In the genomic region with DNA sequence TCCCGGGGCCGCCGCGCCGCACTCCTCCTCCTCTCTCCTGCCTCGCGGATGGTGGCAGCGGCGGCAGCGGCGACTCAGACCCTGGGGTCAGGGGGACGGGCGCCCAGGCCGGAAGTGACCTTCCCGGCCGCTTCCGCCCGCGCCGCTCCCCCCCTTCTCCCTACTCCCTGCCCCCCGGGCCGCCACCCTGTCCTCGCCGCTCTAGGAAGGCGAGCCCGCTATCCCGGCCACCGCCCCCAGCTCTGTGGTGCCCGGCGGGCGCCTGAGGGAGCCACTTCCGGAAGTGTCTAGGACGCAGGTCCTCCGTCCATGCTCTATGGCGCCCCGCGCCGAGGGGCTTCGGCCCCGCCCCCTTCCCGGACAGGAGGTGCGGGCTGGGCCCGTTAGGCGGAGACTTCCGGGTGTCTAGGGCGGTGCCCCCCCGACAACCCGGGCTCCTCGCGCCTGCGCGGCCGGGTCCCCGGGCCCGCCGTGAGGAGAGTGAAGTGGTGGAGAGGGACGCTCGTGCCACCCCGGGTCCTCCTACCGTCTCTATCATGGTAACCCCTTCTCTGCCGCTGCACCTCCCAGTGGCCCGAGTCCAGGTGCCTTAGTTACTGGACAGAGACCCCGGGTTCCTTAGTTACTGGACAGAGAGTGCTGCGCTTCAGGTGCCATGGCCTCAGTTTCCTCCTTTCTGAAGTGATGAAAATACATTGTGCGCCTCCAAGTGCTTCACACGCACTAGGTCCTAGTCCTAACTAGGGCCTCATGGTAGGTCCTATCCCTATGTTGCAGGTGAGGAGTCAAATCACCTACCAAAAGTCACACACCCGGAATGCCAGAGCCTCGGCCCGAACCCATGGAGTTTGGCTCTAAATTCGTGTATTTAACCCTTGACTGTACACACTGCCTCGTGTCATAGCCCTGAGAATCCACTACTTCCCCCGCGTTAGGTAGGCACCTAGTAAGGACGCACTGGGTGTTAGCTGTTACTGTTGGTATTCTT, we compare ENCODE assay signal across 1 cellular context.
A peak's percentile ranks its signal among the peaks of the same experiment; 100 is the strongest.
TF ChIP-seq lines count a peak whose summit lies in the region.

A gene (minus strand): TSS at position 116 of the 988 bp plus-strand sequence. CDS start 18,078 bp downstream, outside the sequence.

TF ChIP-seq in K562, 482 proteins besides CTCF, POLR2A, EP300 and RAD21 (continued from another document and continues in another):
- TF ChIP-seq, protein P1, sequence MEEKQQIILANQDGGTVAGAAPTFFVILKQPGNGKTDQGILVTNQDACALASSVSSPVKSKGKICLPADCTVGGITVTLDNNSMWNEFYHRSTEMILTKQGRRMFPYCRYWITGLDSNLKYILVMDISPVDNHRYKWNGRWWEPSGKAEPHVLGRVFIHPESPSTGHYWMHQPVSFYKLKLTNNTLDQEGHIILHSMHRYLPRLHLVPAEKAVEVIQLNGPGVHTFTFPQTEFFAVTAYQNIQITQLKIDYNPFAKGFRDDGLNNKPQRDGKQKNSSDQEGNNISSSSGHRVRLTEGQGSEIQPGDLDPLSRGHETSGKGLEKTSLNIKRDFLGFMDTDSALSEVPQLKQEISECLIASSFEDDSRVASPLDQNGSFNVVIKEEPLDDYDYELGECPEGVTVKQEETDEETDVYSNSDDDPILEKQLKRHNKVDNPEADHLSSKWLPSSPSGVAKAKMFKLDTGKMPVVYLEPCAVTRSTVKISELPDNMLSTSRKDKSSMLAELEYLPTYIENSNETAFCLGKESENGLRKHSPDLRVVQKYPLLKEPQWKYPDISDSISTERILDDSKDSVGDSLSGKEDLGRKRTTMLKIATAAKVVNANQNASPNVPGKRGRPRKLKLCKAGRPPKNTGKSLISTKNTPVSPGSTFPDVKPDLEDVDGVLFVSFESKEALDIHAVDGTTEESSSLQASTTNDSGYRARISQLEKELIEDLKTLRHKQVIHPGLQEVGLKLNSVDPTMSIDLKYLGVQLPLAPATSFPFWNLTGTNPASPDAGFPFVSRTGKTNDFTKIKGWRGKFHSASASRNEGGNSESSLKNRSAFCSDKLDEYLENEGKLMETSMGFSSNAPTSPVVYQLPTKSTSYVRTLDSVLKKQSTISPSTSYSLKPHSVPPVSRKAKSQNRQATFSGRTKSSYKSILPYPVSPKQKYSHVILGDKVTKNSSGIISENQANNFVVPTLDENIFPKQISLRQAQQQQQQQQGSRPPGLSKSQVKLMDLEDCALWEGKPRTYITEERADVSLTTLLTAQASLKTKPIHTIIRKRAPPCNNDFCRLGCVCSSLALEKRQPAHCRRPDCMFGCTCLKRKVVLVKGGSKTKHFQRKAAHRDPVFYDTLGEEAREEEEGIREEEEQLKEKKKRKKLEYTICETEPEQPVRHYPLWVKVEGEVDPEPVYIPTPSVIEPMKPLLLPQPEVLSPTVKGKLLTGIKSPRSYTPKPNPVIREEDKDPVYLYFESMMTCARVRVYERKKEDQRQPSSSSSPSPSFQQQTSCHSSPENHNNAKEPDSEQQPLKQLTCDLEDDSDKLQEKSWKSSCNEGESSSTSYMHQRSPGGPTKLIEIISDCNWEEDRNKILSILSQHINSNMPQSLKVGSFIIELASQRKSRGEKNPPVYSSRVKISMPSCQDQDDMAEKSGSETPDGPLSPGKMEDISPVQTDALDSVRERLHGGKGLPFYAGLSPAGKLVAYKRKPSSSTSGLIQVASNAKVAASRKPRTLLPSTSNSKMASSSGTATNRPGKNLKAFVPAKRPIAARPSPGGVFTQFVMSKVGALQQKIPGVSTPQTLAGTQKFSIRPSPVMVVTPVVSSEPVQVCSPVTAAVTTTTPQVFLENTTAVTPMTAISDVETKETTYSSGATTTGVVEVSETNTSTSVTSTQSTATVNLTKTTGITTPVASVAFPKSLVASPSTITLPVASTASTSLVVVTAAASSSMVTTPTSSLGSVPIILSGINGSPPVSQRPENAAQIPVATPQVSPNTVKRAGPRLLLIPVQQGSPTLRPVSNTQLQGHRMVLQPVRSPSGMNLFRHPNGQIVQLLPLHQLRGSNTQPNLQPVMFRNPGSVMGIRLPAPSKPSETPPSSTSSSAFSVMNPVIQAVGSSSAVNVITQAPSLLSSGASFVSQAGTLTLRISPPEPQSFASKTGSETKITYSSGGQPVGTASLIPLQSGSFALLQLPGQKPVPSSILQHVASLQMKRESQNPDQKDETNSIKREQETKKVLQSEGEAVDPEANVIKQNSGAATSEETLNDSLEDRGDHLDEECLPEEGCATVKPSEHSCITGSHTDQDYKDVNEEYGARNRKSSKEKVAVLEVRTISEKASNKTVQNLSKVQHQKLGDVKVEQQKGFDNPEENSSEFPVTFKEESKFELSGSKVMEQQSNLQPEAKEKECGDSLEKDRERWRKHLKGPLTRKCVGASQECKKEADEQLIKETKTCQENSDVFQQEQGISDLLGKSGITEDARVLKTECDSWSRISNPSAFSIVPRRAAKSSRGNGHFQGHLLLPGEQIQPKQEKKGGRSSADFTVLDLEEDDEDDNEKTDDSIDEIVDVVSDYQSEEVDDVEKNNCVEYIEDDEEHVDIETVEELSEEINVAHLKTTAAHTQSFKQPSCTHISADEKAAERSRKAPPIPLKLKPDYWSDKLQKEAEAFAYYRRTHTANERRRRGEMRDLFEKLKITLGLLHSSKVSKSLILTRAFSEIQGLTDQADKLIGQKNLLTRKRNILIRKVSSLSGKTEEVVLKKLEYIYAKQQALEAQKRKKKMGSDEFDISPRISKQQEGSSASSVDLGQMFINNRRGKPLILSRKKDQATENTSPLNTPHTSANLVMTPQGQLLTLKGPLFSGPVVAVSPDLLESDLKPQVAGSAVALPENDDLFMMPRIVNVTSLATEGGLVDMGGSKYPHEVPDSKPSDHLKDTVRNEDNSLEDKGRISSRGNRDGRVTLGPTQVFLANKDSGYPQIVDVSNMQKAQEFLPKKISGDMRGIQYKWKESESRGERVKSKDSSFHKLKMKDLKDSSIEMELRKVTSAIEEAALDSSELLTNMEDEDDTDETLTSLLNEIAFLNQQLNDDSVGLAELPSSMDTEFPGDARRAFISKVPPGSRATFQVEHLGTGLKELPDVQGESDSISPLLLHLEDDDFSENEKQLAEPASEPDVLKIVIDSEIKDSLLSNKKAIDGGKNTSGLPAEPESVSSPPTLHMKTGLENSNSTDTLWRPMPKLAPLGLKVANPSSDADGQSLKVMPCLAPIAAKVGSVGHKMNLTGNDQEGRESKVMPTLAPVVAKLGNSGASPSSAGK (IDR thresholded peaks at IDR 0.05), result peak; percentile 14; the same call in 1 of the 2 replicates
- TF ChIP-seq, protein P2, sequence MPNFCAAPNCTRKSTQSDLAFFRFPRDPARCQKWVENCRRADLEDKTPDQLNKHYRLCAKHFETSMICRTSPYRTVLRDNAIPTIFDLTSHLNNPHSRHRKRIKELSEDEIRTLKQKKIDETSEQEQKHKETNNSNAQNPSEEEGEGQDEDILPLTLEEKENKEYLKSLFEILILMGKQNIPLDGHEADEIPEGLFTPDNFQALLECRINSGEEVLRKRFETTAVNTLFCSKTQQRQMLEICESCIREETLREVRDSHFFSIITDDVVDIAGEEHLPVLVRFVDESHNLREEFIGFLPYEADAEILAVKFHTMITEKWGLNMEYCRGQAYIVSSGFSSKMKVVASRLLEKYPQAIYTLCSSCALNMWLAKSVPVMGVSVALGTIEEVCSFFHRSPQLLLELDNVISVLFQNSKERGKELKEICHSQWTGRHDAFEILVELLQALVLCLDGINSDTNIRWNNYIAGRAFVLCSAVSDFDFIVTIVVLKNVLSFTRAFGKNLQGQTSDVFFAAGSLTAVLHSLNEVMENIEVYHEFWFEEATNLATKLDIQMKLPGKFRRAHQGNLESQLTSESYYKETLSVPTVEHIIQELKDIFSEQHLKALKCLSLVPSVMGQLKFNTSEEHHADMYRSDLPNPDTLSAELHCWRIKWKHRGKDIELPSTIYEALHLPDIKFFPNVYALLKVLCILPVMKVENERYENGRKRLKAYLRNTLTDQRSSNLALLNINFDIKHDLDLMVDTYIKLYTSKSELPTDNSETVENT (CRISPR knock-in tag; IDR thresholded peaks at IDR 0.05), result peak; percentile 99
- TF ChIP-seq, protein P3, sequence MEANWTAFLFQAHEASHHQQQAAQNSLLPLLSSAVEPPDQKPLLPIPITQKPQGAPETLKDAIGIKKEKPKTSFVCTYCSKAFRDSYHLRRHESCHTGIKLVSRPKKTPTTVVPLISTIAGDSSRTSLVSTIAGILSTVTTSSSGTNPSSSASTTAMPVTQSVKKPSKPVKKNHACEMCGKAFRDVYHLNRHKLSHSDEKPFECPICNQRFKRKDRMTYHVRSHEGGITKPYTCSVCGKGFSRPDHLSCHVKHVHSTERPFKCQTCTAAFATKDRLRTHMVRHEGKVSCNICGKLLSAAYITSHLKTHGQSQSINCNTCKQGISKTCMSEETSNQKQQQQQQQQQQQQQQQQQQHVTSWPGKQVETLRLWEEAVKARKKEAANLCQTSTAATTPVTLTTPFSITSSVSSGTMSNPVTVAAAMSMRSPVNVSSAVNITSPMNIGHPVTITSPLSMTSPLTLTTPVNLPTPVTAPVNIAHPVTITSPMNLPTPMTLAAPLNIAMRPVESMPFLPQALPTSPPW (CRISPR knock-in tag; IDR thresholded peaks at IDR 0.05), result peak; percentile 97
- TF ChIP-seq ZNF778 (CRISPR knock-in tag; IDR thresholded peaks at IDR 0.05), result no peak
- TF ChIP-seq POLR2B (IDR thresholded peaks at IDR 0.05; ENCODE audit: low read depth, partially characterized antibody), result peak; percentile 38
- TF ChIP-seq RBBP5 (IDR thresholded peaks at IDR 0.05; ENCODE audit: borderline replicate concordance, insufficient read depth, low read length, poor library complexity, severe bottlenecking), result peak; percentile 37
- peak; percentile 90 for TF ChIP-seq U2AF1 (optimal IDR thresholded peaks at IDR 0.05; ENCODE audit: low read depth, low read length)
- TF ChIP-seq, protein P4, sequence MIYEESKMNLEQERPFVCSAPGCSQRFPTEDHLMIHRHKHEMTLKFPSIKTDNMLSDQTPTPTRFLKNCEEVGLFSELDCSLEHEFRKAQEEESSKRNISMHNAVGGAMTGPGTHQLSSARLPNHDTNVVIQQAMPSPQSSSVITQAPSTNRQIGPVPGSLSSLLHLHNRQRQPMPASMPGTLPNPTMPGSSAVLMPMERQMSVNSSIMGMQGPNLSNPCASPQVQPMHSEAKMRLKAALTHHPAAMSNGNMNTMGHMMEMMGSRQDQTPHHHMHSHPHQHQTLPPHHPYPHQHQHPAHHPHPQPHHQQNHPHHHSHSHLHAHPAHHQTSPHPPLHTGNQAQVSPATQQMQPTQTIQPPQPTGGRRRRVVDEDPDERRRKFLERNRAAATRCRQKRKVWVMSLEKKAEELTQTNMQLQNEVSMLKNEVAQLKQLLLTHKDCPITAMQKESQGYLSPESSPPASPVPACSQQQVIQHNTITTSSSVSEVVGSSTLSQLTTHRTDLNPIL (CRISPR knock-in tag; IDR thresholded peaks at IDR 0.05), result no peak
- TF ChIP-seq POU5F1 (IDR thresholded peaks at IDR 0.05; ENCODE audit: borderline replicate concordance, low read depth, low read length, partially characterized antibody), result peak; percentile 27
- TF ChIP-seq, protein P5, sequence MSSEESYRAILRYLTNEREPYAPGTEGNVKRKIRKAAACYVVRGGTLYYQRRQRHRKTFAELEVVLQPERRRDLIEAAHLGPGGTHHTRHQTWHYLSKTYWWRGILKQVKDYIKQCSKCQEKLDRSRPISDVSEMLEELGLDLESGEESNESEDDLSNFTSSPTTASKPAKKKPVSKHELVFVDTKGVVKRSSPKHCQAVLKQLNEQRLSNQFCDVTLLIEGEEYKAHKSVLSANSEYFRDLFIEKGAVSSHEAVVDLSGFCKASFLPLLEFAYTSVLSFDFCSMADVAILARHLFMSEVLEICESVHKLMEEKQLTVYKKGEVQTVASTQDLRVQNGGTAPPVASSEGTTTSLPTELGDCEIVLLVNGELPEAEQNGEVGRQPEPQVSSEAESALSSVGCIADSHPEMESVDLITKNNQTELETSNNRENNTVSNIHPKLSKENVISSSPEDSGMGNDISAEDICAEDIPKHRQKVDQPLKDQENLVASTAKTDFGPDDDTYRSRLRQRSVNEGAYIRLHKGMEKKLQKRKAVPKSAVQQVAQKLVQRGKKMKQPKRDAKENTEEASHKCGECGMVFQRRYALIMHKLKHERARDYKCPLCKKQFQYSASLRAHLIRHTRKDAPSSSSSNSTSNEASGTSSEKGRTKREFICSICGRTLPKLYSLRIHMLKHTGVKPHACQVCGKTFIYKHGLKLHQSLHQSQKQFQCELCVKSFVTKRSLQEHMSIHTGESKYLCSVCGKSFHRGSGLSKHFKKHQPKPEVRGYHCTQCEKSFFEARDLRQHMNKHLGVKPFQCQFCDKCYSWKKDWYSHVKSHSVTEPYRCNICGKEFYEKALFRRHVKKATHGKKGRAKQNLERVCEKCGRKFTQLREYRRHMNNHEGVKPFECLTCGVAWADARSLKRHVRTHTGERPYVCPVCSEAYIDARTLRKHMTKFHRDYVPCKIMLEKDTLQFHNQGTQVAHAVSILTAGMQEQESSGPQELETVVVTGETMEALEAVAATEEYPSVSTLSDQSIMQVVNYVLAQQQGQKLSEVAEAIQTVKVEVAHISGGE (CRISPR knock-in tag; IDR thresholded peaks at IDR 0.05), result peak in 2 of 3 experiments; percentile 16 to 89; a peak in 2 of 6 replicates
- TF ChIP-seq, protein P6, sequence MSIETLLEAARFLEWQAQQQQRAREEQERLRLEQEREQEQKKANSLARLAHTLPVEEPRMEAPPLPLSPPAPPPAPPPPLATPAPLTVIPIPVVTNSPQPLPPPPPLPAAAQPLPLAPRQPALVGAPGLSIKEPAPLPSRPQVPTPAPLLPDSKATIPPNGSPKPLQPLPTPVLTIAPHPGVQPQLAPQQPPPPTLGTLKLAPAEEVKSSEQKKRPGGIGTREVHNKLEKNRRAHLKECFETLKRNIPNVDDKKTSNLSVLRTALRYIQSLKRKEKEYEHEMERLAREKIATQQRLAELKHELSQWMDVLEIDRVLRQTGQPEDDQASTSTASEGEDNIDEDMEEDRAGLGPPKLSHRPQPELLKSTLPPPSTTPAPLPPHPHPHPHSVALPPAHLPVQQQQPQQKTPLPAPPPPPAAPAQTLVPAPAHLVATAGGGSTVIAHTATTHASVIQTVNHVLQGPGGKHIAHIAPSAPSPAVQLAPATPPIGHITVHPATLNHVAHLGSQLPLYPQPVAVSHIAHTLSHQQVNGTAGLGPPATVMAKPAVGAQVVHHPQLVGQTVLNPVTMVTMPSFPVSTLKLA (conservative IDR thresholded peaks at IDR 0.05), result peak; percentile 70 to 85; a peak in 3 of 4 replicates
- TF ChIP-seq ZSCAN29 (IDR thresholded peaks at IDR 0.05), result no peak
- TF ChIP-seq ZNF3 (CRISPR knock-in tag; IDR thresholded peaks at IDR 0.05), result no peak
- TF ChIP-seq ZNF12 (CRISPR knock-in tag; IDR thresholded peaks at IDR 0.05), result no peak
- TF ChIP-seq, protein P7, sequence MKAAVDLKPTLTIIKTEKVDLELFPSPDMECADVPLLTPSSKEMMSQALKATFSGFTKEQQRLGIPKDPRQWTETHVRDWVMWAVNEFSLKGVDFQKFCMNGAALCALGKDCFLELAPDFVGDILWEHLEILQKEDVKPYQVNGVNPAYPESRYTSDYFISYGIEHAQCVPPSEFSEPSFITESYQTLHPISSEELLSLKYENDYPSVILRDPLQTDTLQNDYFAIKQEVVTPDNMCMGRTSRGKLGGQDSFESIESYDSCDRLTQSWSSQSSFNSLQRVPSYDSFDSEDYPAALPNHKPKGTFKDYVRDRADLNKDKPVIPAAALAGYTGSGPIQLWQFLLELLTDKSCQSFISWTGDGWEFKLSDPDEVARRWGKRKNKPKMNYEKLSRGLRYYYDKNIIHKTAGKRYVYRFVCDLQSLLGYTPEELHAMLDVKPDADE (conservative IDR thresholded peaks at IDR 0.05; ENCODE audit: control insufficient read depth, low read depth, low read length), result peak; percentile 26; the same call in 1 of the 2 replicates
- TF ChIP-seq, protein P8, sequence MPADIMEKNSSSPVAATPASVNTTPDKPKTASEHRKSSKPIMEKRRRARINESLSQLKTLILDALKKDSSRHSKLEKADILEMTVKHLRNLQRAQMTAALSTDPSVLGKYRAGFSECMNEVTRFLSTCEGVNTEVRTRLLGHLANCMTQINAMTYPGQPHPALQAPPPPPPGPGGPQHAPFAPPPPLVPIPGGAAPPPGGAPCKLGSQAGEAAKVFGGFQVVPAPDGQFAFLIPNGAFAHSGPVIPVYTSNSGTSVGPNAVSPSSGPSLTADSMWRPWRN (IDR thresholded peaks at IDR 0.05; ENCODE audit: low read depth), result no peak
